ENCODE assay signal across 20 cellular contexts in genomic region chr9:137191245-137191644, GRCh38. TPM values are rescaled to one million over a fixed set of nuclear protein-coding genes. Genes with fewer than 3 reads are reported as not detected.
DNase-seq lines count a peak whose midpoint lies in the region; ATAC-seq and TF ChIP-seq lines count a peak whose summit lies in the region.
"Had no signal": no experiment of that assay in that cellular context is flagged by ENCODE, and none has a peak within 500 bp of the region (broad histone marks: within the 10 kb centered on the region; RNA-seq: fewer than 3 reads in every experiment).

No MANE protein-coding gene starts in this region.

- peak overlapping the region; percentile 80 for H3K27ac Mint-ChIP-seq in activated T-helper 17 cell treated with anti-CD3 and anti-CD28 coated beads, Interleukin-2, amount 50 U/mL, for 72 hours
- H3K27ac Mint-ChIP-seq in memory B cell, result no peak overlapping the region

- H3K36me3 ChIP-seq in BLaER1 treated with 17β-estradiol and CSF1 and Interleukin-3, amounts not matched to agents 10 nM and 100 nM, result peaks cover 16 to 74% (median 41%) of the 10 kb centered on the region in 11 experiments

- H3K4me2 ChIP-seq in BLaER1 treated with 17β-estradiol and CSF1 and Interleukin-3, amounts not matched to agents 10 nM and 100 nM, result peak overlapping the region; percentile 92 to 100 (median 100); a peak in 21 of 22 replicates

- H3K27ac ChIP-seq in 22Rv1, result peak overlapping the region; percentile 99
- peak overlapping the region in 8 of 11 experiments; percentile 5 to 49 (median 17); a peak in 7 of 22 replicates for H3K27ac ChIP-seq in BLaER1 treated with 17β-estradiol and CSF1 and Interleukin-3, amounts not matched to agents 10 nM and 100 nM
- H3K27ac ChIP-seq: SJSA1, thyroid gland had no signal

- peak overlapping the region; percentile 43 to 95 (median 93); a peak in 19 of 22 replicates for H3K9ac ChIP-seq in BLaER1 treated with 17β-estradiol and CSF1 and Interleukin-3, amounts not matched to agents 10 nM and 100 nM

- no peaks in the 10 kb centered on the region for H3K27me3 Mint-ChIP-seq in activated T-helper 17 cell treated with anti-CD3 and anti-CD28 coated beads, Interleukin-2, amount 50 U/mL, for 72 hours
- no peaks in the 10 kb centered on the region for H3K27me3 Mint-ChIP-seq in memory B cell
- H3K27me3 Mint-ChIP-seq: dendritic cell treated with granulocyte-macrophage colony-stimulating factor and Interleukin-4, amounts not matched to agents 40 ng/mL and 50 ng/mL, for 4 days had no signal

- ATAC-seq in activated T-helper 17 cell treated with anti-CD3 and anti-CD28 coated beads, Interleukin-2, amount 50 U/mL, for 72 hours (replicated peaks), result no peak
- ATAC-seq in memory B cell (ENCODE audit: low read depth), result no peak
- ATAC-seq in GM21723 (IDR thresholded peaks at IDR 0.05; ENCODE audit: unreplicated experiment), result no peak
- ATAC-seq: gastrocnemius medialis had no signal

- peaks cover 12 to 96% (median 83%) of the 10 kb centered on the region in 11 experiments; a peak in 21 of 22 replicates for H4K20me1 ChIP-seq in BLaER1 treated with 17β-estradiol and CSF1 and Interleukin-3, amounts not matched to agents 10 nM and 100 nM

- H3K36me3 Mint-ChIP-seq in activated T-helper 17 cell treated with anti-CD3 and anti-CD28 coated beads, Interleukin-2, amount 50 U/mL, for 72 hours (ENCODE audit: low read depth), result peaks cover 8% of the 10 kb centered on the region
- peaks cover 4% of the 10 kb centered on the region for H3K36me3 Mint-ChIP-seq in memory B cell

- H3K4me3 Mint-ChIP-seq in activated T-helper 17 cell treated with anti-CD3 and anti-CD28 coated beads, Interleukin-2, amount 50 U/mL, for 72 hours, result peak overlapping the region; percentile 89
- peak overlapping the region; percentile 47 for H3K4me3 Mint-ChIP-seq in memory B cell

- peak overlapping the region in 3 of 10 experiments; percentile 32 to 99 (median 98); a peak in 4 of 20 replicates for H3K4me3 ChIP-seq in BLaER1 treated with 17β-estradiol and CSF1 and Interleukin-3, amounts not matched to agents 10 nM and 100 nM
- H3K4me3 ChIP-seq: ascending aorta, gastrocnemius medialis, SJSA1, thyroid gland had no signal

- no peaks in the 10 kb centered on the region for H3K9me3 ChIP-seq in BLaER1 treated with 17β-estradiol and CSF1 and Interleukin-3, amounts not matched to agents 10 nM and 100 nM (replicated peaks in 1 of 11)
- H3K9me3 ChIP-seq: ascending aorta, gastrocnemius medialis, SJSA1, thyroid gland had no signal

- H3K9me3 Mint-ChIP-seq in activated T-helper 17 cell treated with anti-CD3 and anti-CD28 coated beads, Interleukin-2, amount 50 U/mL, for 72 hours, result no peaks in the 10 kb centered on the region
- H3K9me3 Mint-ChIP-seq in memory B cell, result no peaks in the 10 kb centered on the region
- H3K9me3 Mint-ChIP-seq: dendritic cell treated with granulocyte-macrophage colony-stimulating factor and Interleukin-4, amounts not matched to agents 40 ng/mL and 50 ng/mL, for 4 days had no signal

- H3K4me1 Mint-ChIP-seq in activated T-helper 17 cell treated with anti-CD3 and anti-CD28 coated beads, Interleukin-2, amount 50 U/mL, for 72 hours, result peaks cover 4% of the 10 kb centered on the region
- H3K4me1 Mint-ChIP-seq in memory B cell, result peaks cover 16% of the 10 kb centered on the region

- H3K4me1 ChIP-seq in BLaER1 treated with 17β-estradiol and CSF1 and Interleukin-3, amounts not matched to agents 10 nM and 100 nM, result peaks cover 42 to 81% (median 61%) of the 10 kb centered on the region in 10 experiments

- no peak for TF ChIP-seq CTCF in 22Rv1 (IDR thresholded peaks at IDR 0.05)

- DNase-seq in memory B cell (ENCODE audit: low spot score in 2 of 2), result no peak
- no peak for DNase-seq in dermis blood vessel endothelial cell
- no peak for DNase-seq in NCI-H2081 (lab: John Stamatoyannopoulos, UW)
- DNase-seq in stimulated activated CD4-positive, alpha-beta T cell treated with anti-CD3 and anti-CD28 coated beads, Interleukin-15, amount 100 ng/mL, for 24 hours, result no peak
- DNase-seq: activated CD4-positive, alpha-beta T cell treated with anti-CD3 and anti-CD28 coated beads for 48 hours; activated T-cell treated with anti-CD3 and anti-CD28 coated beads, Interleukin-2, amount 50 U/mL, for 48 hours; gastrocnemius medialis; NCI-H2029 treated with DMSO at 0.1 percent for 48 hours; NCI-H524; OCI-M1; small intestine; T1000; thyroid gland had no signal

- no peaks in the 10 kb centered on the region for H3K27me3 ChIP-seq in BLaER1 treated with 17β-estradiol and CSF1 and Interleukin-3, amounts not matched to agents 10 nM and 100 nM
- H3K27me3 ChIP-seq: ascending aorta, gastrocnemius medialis, SJSA1, thyroid gland had no signal

RNA-seq across cellular contexts. Expression of gene SSNA1, which starts 2.8 kb away (rescaled TPM):
- 10 to 100 TPM; 43.7 to 84.7 TPM for total RNA-seq in activated T-helper 17 cell treated with anti-CD3 and anti-CD28 coated beads, Interleukin-2, amount 50 U/mL, for 72 hours
- 112 and 128 TPM in 2 replicates for total RNA-seq in dermis blood vessel endothelial cell

RNA-seq across cellular contexts. Expression of gene ANAPC2, which starts 2.9 kb away (rescaled TPM):
- 10 to 100 TPM; 50.6 to 53.1 TPM for total RNA-seq in activated T-helper 17 cell treated with anti-CD3 and anti-CD28 coated beads, Interleukin-2, amount 50 U/mL, for 72 hours
- total RNA-seq in dermis blood vessel endothelial cell, result 23.1 and 33.6 TPM in 2 replicates

RNA-seq across cellular contexts. Expression of gene TPRN, which starts 9.3 kb away (rescaled TPM):
- total RNA-seq in activated T-helper 17 cell treated with anti-CD3 and anti-CD28 coated beads, Interleukin-2, amount 50 U/mL, for 72 hours, result 1 to 10 TPM; 5.5 to 9.4 TPM
- 4.6 and 6.6 TPM in 2 replicates for total RNA-seq in dermis blood vessel endothelial cell

RNA-seq across cellular contexts. Expression of gene TMEM203, which starts 14.2 kb away (rescaled TPM):
- 10 to 100 TPM; 19.3 to 27.3 TPM for total RNA-seq in activated T-helper 17 cell treated with anti-CD3 and anti-CD28 coated beads, Interleukin-2, amount 50 U/mL, for 72 hours
- total RNA-seq in dermis blood vessel endothelial cell, result 31.1 TPM in 2 replicates

RNA-seq across cellular contexts. Expression of gene NDOR1, which starts 14.3 kb away (rescaled TPM):
- 10 to 100 TPM; 20.5 to 40.2 TPM for total RNA-seq in activated T-helper 17 cell treated with anti-CD3 and anti-CD28 coated beads, Interleukin-2, amount 50 U/mL, for 72 hours
- total RNA-seq in dermis blood vessel endothelial cell, result 3.4 and 5.8 TPM in 2 replicates
